ENCODE assay signal across 8 cellular contexts in genomic region chr9:85743290-85744128, GRCh38. TPM values are rescaled to one million over a fixed set of nuclear protein-coding genes. Genes with fewer than 3 reads are reported as not detected.
A peak's percentile ranks its signal among the peaks of the same experiment; 100 is the strongest.
DNase-seq lines count a peak whose midpoint lies in the region; ATAC-seq lines count a peak whose summit lies in the region.

No MANE protein-coding gene starts in this region.

- no peak overlapping the region for H3K9ac ChIP-seq in endocrine pancreas (ENCODE audit: control insufficient read depth, insufficient read depth, low read length)

- no peaks in the 10 kb centered on the region for H3K27me3 ChIP-seq in endocrine pancreas (ENCODE audit: control insufficient read depth, insufficient read depth, low read length)

- ATAC-seq in activated T-cell treated with anti-CD3 and anti-CD28 coated beads, Interleukin-2, amount 50 U/mL, for 4 hours = no peak
- no peak for ATAC-seq in GM18511 (IDR thresholded peaks at IDR 0.05; ENCODE audit: unreplicated experiment)
- ATAC-seq in HG03196 (IDR thresholded peaks at IDR 0.05; ENCODE audit: unreplicated experiment) = no peak

- H3K4me1 ChIP-seq in endocrine pancreas (ENCODE audit: control insufficient read depth, insufficient read depth, low read length) = peaks cover 15% of the 10 kb centered on the region

- peak overlapping the region; percentile 43 for H3K4me3 ChIP-seq in endocrine pancreas (ENCODE audit: control insufficient read depth, insufficient read depth, low read length)

- no peaks in the 10 kb centered on the region for H3K9me3 ChIP-seq in endocrine pancreas (ENCODE audit: control insufficient read depth, low read length)

- H3K36me3 ChIP-seq in endocrine pancreas (ENCODE audit: control insufficient read depth, insufficient read depth, low read length) = no peaks in the 10 kb centered on the region

- H3K27me3 Mint-ChIP-seq in activated T-cell treated with anti-CD3 and anti-CD28 coated beads, Interleukin-2, amount 50 U/mL, for 4 hours (ENCODE audit: low read depth) = no peaks in the 10 kb centered on the region

- peaks cover 31% of the 10 kb centered on the region for H3K4me1 Mint-ChIP-seq in activated T-cell treated with anti-CD3 and anti-CD28 coated beads, Interleukin-2, amount 50 U/mL, for 4 hours (ENCODE audit: low read depth)

- no peaks in the 10 kb centered on the region for H3K9me3 Mint-ChIP-seq in activated T-cell treated with anti-CD3 and anti-CD28 coated beads, Interleukin-2, amount 50 U/mL, for 4 hours

- H3K36me3 Mint-ChIP-seq in activated T-cell treated with anti-CD3 and anti-CD28 coated beads, Interleukin-2, amount 50 U/mL, for 4 hours (ENCODE audit: insufficient read depth) = no peaks in the 10 kb centered on the region

- H3K4me3 Mint-ChIP-seq in activated T-cell treated with anti-CD3 and anti-CD28 coated beads, Interleukin-2, amount 50 U/mL, for 4 hours = peak overlapping the region; percentile 62

- DNase-seq in activated T-cell treated with anti-CD3 and anti-CD28 coated beads, Interleukin-2, amount 50 U/mL, for 4 hours = no peak
- DNase-seq in activated T-cell treated with anti-CD3 and anti-CD28 coated beads for 4 hours (no peak), OCI-M1 (lab: John Stamatoyannopoulos, UW) (peak; percentile 94), retina (peak; percentile 12), NCI-H187 (lab: John Stamatoyannopoulos, UW) (no peak)

RNA-seq across cellular contexts. Expression of gene AGTPBP1, which starts 1.8 kb away (rescaled TPM):
- 10 to 100 TPM; 17.2 to 20.3 (median 17.8) TPM for total RNA-seq in activated T-cell treated with anti-CD3 and anti-CD28 coated beads, Interleukin-2, amount 50 U/mL, for 4 hours

Comparison
In these comparisons a context has a peak if more than half of its experiments do, and no peak if none do; other contexts are left out.
1. DNase-seq: peak in OCI-M1 (single experiment) and retina (single experiment); none in activated T-cell treated with anti-CD3 and anti-CD28 coated beads, Interleukin-2, amount 50 U/mL, for 4 hours (single experiment), activated T-cell treated with anti-CD3 and anti-CD28 coated beads for 4 hours (single experiment) and NCI-H187 (0 of 2).